24 cellular contexts compared by ENCODE assay signal in the genomic region with DNA sequence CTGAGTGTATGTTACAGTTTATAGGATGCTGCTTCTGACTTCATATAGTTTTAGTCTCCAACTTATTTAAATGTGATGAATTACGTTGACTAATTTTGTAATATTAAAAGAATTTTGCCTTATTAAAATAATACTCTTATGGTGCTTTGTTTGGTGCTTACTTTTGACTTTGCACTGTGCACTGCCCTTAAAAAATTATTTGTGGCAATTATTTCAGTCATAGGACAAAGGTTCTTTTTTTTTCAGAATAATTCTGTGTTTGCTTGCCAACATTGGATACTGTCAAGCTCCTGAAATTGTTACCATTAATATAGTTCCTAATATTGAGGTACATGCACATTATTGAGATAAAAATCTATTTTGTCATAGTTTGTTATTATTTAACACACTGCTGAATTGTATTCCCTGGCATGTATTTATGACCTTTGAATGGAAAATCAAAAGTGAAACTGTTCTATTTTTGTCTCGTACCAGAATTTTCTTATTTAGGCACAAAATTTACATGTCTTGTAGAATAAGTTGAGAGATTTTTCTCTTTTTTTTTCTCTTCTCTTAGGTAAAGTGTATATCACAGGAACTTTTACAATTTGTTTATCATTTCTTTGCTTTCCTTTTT.
"Had no signal": no experiment of that assay in that cellular context is flagged by ENCODE, and none has a peak within 500 bp of the region (broad histone marks: within the 10 kb centered on the region; RNA-seq: fewer than 3 reads in every experiment).

No MANE protein-coding gene starts in this region.

- H3K4me1 ChIP-seq: esophagus squamous epithelium, heart right ventricle, neural progenitor cell, prostate gland, right atrium auricular region, sigmoid colon, spleen, upper lobe of left lung had no signal

- H3K27ac ChIP-seq: esophagus squamous epithelium, heart right ventricle, neural progenitor cell, prostate gland, right atrium auricular region, sigmoid colon, spleen, thoracic aorta, upper lobe of left lung had no signal

- H3K36me3 ChIP-seq: esophagus squamous epithelium, heart right ventricle, neural progenitor cell, prostate gland, right atrium auricular region, sigmoid colon, spleen, thoracic aorta, tibial nerve, upper lobe of left lung had no signal

- H3K9me3 ChIP-seq: esophagus squamous epithelium, prostate gland, right atrium auricular region, sigmoid colon, thoracic aorta, upper lobe of left lung had no signal

- H3K9ac ChIP-seq: neural progenitor cell had no signal

- DNase-seq: cortex of kidney; effector memory CD8-positive, alpha-beta T cell; erythroblast; esophagus squamous epithelium; foreskin melanocyte; glutamatergic neuron; heart right ventricle; hippocampal formation; kidney glomerular epithelial cell; left colon; left ventricle myocardium superior; naive thymus-derived CD4-positive, alpha-beta T cell; sigmoid colon; spleen; stimulated activated naive B cell treated with anti-CD40 and anti-IgM and Interleukin-4, amounts not matched to agents 10 μg/mL and 1 μg/mL and 100 μg/mL, for 72 hours; upper lobe of left lung had no signal

- H3K4me3 ChIP-seq: esophagus squamous epithelium, heart right ventricle, lung, neural progenitor cell, prostate gland, right atrium auricular region, sigmoid colon, spleen, thoracic aorta, tibial nerve, upper lobe of left lung had no signal

- FAIRE-seq: islet of Langerhans, urothelium cell line had no signal

- H3K4me2 ChIP-seq: neural progenitor cell had no signal

- H2AFZ ChIP-seq: neural progenitor cell had no signal

- ATAC-seq: effector memory CD8-positive, alpha-beta T cell; heart right ventricle; left colon; left ventricle myocardium superior; naive thymus-derived CD4-positive, alpha-beta T cell; stimulated activated naive B cell treated with anti-CD40 and anti-IgM and Interleukin-4, amounts not matched to agents 10 μg/mL and 1 μg/mL and 100 μg/mL, for 72 hours had no signal

- H3K27me3 ChIP-seq: esophagus squamous epithelium, neural progenitor cell, right atrium auricular region, sigmoid colon, spleen, tibial nerve, upper lobe of left lung had no signal
